Comparison of ENCODE assay signal across 8 cellular contexts in the genomic region with DNA sequence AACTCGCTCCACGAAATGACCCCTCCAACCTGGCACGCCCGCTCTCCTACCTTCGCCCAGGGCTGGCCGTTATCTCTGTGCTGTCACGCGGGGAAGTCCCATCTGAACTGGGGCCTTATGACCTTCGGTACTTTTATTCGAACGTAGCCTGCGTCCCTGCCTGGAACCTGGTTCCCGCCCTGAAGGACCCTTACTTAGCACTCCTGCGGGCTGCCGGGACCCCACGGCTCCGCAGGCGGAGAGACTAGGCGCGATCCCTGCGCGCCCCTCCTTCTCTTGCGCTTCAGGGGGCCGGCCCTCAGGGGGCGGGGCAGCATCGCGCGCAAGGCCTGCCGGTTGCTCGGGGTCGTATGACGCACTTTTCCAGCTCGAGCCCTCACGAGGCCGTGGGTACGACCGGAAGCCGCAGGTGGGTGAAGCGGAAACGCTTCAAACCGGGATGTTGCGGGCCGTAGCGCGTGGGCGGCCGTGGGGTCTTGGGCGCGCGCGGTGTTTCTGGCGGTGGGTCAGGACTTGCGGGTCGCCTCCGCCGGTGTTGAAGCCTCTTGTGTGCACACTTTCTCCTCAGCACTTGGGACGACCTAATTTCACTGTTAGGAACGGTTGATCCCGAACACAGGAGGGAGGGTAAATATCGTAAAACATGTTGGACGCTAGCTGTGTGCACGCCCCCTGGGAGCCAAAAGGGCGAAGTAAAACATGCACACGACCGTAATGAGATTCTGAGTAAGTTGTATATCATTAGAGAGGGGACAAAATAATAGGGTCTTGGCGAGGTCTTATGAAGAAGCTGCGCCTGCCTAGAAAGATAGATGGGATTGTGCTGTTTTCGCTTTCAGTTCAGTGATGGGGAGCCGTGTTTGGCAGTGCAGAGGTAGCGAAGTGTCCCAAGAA. TPM values are rescaled to one million over a fixed set of nuclear protein-coding genes. Genes with fewer than 3 reads are reported as not detected.
DNase-seq lines count a peak whose midpoint lies in the region; ATAC-seq, FAIRE-seq and TF ChIP-seq lines count a peak whose summit lies in the region.

Gene LIPT1 (plus strand): TSS at position 325 of the 894 bp plus-strand sequence. CDS start 6,991 bp downstream, outside the sequence.
A gene with protein sequence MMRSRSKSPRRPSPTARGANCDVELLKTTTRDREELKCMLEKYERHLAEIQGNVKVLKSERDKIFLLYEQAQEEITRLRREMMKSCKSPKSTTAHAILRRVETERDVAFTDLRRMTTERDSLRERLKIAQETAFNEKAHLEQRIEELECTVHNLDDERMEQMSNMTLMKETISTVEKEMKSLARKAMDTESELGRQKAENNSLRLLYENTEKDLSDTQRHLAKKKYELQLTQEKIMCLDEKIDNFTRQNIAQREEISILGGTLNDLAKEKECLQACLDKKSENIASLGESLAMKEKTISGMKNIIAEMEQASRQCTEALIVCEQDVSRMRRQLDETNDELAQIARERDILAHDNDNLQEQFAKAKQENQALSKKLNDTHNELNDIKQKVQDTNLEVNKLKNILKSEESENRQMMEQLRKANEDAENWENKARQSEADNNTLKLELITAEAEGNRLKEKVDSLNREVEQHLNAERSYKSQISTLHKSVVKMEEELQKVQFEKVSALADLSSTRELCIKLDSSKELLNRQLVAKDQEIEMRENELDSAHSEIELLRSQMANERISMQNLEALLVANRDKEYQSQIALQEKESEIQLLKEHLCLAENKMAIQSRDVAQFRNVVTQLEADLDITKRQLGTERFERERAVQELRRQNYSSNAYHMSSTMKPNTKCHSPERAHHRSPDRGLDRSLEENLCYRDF (minus strand): TSS at position 300 of the 894 bp plus-strand sequence. CDS start 45,503 bp downstream, outside the sequence.

- peak; percentile 9 for TF ChIP-seq CTCF in AG04449 (IDR thresholded peaks at IDR 0.05; ENCODE audit: insufficient read depth, low read length, missing control alignments)
- TF ChIP-seq CTCF in VCaP (conservative IDR thresholded peaks at IDR 0.05) = peak; percentile 32
- TF ChIP-seq CTCF in breast epithelium (IDR thresholded peaks at IDR 0.05) = peak in 1 of 3 donors; percentile 21

- DNase-seq in AG04449 (ENCODE audit: low read depth, low spot score) (peak; percentile 29), NCI-H2171 (lab: John Stamatoyannopoulos, UW) (peak; percentile 91), breast epithelium (ENCODE audit: low spot score in 2 of 2) (peak; percentile 89 to 91), small intestine (peak; percentile 93)

- CTCF ChIA-PET in AG04449 (lab: Yijun Ruan, JAX) = interaction anchor here (0.8 to 1.4 kb wide), 3 partner anchors 25 to 506 kb away, joined by 3 to 4 read pairs (median 3); partner anchors contain the start of gene EIF5B

- WGBS in small intestine, 3 donors = 0% methylated on average over 66 to 70 of the region's 70 CpGs

- ATAC-seq in GM18868 (IDR thresholded peaks at IDR 0.05; ENCODE audit: unreplicated experiment) = peak; percentile 97
- ATAC-seq in HG03103 (IDR thresholded peaks at IDR 0.05; ENCODE audit: low read depth, unreplicated experiment) = peak; percentile 90

- intact Hi-C loops in breast epithelium (cut with DNase I; ENCODE audit: low total_unique reads) = no loop called here

- POLR2A ChIA-PET in AG04449 (lab: Yijun Ruan, JAX) = interaction anchor here (1.3 kb wide), 1 partner anchor 12 kb away, joined by 3 read pairs; no protein-coding TSS in a partner anchor

- FAIRE-seq in small intestine (lab: Jason Lieb, UNC) = no peak

- H3K27me3 ChIP-seq in breast epithelium = no peaks in the 10 kb centered on the region
- H3K27me3 ChIP-seq in iPS-20b (ENCODE audit: insufficient read depth, low read length) = no peaks in the 10 kb centered on the region
- no peaks in the 10 kb centered on the region for H3K27me3 ChIP-seq in small intestine (ENCODE audit: control insufficient read depth in 2 of 2, insufficient read depth in 2 of 2, low read length in 2 of 2)

- peaks cover 0 to 5% of the 10 kb centered on the region in 2 donors for H3K4me1 ChIP-seq in breast epithelium
- H3K4me1 ChIP-seq in iPS-20b (ENCODE audit: insufficient read depth, low read length) = peaks cover 7% of the 10 kb centered on the region
- peaks cover 0 to 7% of the 10 kb centered on the region in 2 donors for H3K4me1 ChIP-seq in small intestine (ENCODE audit: control insufficient read depth in 2 of 2, insufficient read depth in 1 of 2, low read depth in 1 of 2, low read length in 1 of 2)

- no peaks in the 10 kb centered on the region for H3K9me3 ChIP-seq in breast epithelium
- no peaks in the 10 kb centered on the region for H3K9me3 ChIP-seq in iPS-20b (ENCODE audit: insufficient read depth, low read depth, low read length)
- H3K9me3 ChIP-seq in small intestine (ENCODE audit: control insufficient read depth, low read depth) = no peaks in the 10 kb centered on the region

- TF ChIP-seq POLR2A in breast epithelium (IDR thresholded peaks at IDR 0.05) = peak; percentile 88

- H3K27ac ChIP-seq in VCaP = peak within 1 kb of the TSS; percentile 87
- peak within 1 kb of the TSS; percentile 95 to 97 for H3K27ac ChIP-seq in breast epithelium
- peak within 1 kb of the TSS; percentile 62 for H3K27ac ChIP-seq in iPS-20b (ENCODE audit: low read length)
- peak within 1 kb of the TSS; percentile 81 to 96 for H3K27ac ChIP-seq in small intestine (ENCODE audit: low read depth in 1 of 2, low read length in 1 of 2)

- no peaks in the 10 kb centered on the region for H3K36me3 ChIP-seq in breast epithelium
- H3K36me3 ChIP-seq in iPS-20b (ENCODE audit: insufficient read depth, low read depth, low read length) = peaks cover 31% of the 10 kb centered on the region
- peaks cover 0 to 3% of the 10 kb centered on the region in 2 donors for H3K36me3 ChIP-seq in small intestine (ENCODE audit: control insufficient read depth in 2 of 2, insufficient read depth in 2 of 2, low read length in 2 of 2)

- H3K4me3 ChIP-seq in AG04449 (ENCODE audit: low read depth, low read length) (peak within 1 kb of the TSS; percentile 84), breast epithelium (peak within 1 kb of the TSS; percentile 69 to 92 (median 77)), iPS-20b (ENCODE audit: low read length) (peak within 1 kb of the TSS; percentile 94), small intestine (ENCODE audit: low read depth in 1 of 2, low read length in 2 of 2) (peak within 1 kb of the TSS; percentile 63 to 77)

- peak within 1 kb of the TSS; percentile 86 for H3K9ac ChIP-seq in iPS-20b (ENCODE audit: low read depth, low read length)

RNA-seq across cellular contexts. Expression of gene LIPT1, which starts in this region (rescaled TPM):
- total RNA-seq in breast epithelium = 10 to 100 TPM in 2 of 3 donors, 1 to 10 TPM in 1; 9.8 to 11.0 (median 10.8) TPM
- 10 to 100 TPM in 2 of 3 donors, 1 to 10 TPM in 1; 7.0 to 13.2 (median 10.3) TPM for polyA plus RNA-seq in small intestine

RNA-seq across cellular contexts. Expression of the second gene that starts in this region (rescaled TPM):
- 10 to 100 TPM in 2 of 3 donors, 1 to 10 TPM in 1; 7.2 to 40.2 (median 17.1) TPM for total RNA-seq in breast epithelium
- 1 to 10 TPM; 2.2 to 2.3 (median 2.2) TPM for polyA plus RNA-seq in small intestine

Comparison
In these comparisons a context has a peak if more than half of its experiments do, and no peak if none do; other contexts are left out.
1. Peak in every context shown above with its lines: DNase-seq, ATAC-seq, H3K4me3 ChIP-seq and H3K27ac ChIP-seq.
2. DNase-seq: peak in every context shown above with its lines; median percentile 93 in small intestine; 91 in NCI-H2171; 90 in breast epithelium; 29 in AG04449.